ENCODE assay signal across 8 cellular contexts in the genomic region with DNA sequence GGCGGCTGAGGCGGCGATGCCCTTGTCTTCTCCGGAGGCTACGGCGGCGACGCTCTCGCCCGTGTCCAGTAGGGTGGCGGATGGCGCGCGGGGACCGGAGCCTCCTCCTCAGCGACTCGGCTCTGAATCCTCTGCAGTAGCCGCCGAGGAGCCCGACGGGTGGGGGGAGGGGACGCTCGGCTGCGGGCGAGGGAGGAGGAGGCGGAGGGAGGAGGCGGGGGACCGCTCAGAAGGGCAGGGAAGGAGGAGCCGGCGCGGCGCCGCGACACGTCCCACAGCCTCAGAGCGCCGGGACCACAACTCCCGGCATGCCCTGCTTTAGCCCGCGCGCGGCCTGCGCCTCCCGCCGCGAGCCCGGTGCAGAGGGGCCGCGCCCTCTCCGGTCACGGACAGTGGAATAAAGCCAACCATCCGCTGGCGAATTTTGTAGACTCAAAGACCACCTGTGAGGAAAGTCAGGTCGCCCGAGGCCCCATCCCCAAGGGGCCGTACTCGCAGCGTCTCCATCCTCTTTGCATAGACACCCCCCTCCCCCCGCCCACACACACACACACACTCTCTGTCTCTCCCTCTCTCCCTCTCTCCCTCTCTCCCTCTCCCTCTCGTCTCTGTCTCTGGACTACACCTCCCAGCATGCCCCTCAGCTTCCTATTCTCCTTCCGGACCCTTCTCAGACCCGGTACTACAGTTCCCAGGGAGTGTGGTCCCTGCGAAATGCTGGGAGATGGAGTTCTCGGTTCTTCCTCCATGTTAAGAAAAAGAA. TPM values are rescaled to one million over a fixed set of nuclear protein-coding genes. Genes with fewer than 3 reads are reported as not detected.
A peak's percentile ranks its signal among the peaks of the same experiment; 100 is the strongest.
DNase-seq lines count a peak whose midpoint lies in the region; ATAC-seq and TF ChIP-seq lines count a peak whose summit lies in the region.

Gene FAM168A (minus strand): TSS at position 157 of the 763 bp plus-strand sequence. CDS start 129,638 bp downstream, outside the sequence.

- H3K4me1 ChIP-seq in adipocyte (ENCODE audit: control insufficient read depth, insufficient read depth, low read length): peaks cover 10% of the 10 kb centered on the region
- H3K4me1 ChIP-seq in cardiac muscle cell (ENCODE audit: low read depth): peaks cover 14% of the 10 kb centered on the region
- peaks cover 2% of the 10 kb centered on the region for H3K4me1 ChIP-seq in parathyroid adenoma
- H3K4me1 ChIP-seq in tibial nerve: peaks cover 0 to 35% (median 14%) of the 10 kb centered on the region in 4 donors

- WGBS in tibial nerve, 2 donors: 1% methylated on average over 45 to 49 of the region's 64 CpGs

- H3K27ac ChIP-seq in cardiac muscle cell (peak within 1 kb of the TSS; percentile 33), parathyroid adenoma (peak within 1 kb of the TSS; percentile 77), tibial nerve (peak within 1 kb of the TSS; percentile 80 to 94 (median 88))

- TF ChIP-seq POLR2A in tibial nerve (IDR thresholded peaks at IDR 0.05): peak in 1 of 2 donors; percentile 74

- H3K36me3 ChIP-seq in adipocyte (ENCODE audit: control insufficient read depth, insufficient read depth, low read length, severe bottlenecking): no peaks in the 10 kb centered on the region
- no peaks in the 10 kb centered on the region for H3K36me3 ChIP-seq in cardiac muscle cell
- no peaks in the 10 kb centered on the region for H3K36me3 ChIP-seq in parathyroid adenoma (ENCODE audit: control insufficient read depth, insufficient read depth, low read length)
- H3K36me3 ChIP-seq in tibial nerve: no peaks in the 10 kb centered on the region

- H3K9me3 ChIP-seq in adipocyte (ENCODE audit: control insufficient read depth, low read length) (no peaks in the 10 kb centered on the region), cardiac muscle cell (ENCODE audit: low read depth) (no peaks in the 10 kb centered on the region), parathyroid adenoma (ENCODE audit: control insufficient read depth, low read length) (no peaks in the 10 kb centered on the region), tibial nerve (no peaks in the 10 kb centered on the region)

- peaks cover 2% of the 10 kb centered on the region for H3K79me2 ChIP-seq in parathyroid adenoma

- peak within 1 kb of the TSS; percentile 50 for H3K4me3 ChIP-seq in GM12875 (ENCODE audit: low read depth, low read length)
- peak within 1 kb of the TSS; percentile 97 for H3K4me3 ChIP-seq in adipocyte (ENCODE audit: low read length)
- H3K4me3 ChIP-seq in cardiac muscle cell: peak within 1 kb of the TSS; percentile 68
- H3K4me3 ChIP-seq in parathyroid adenoma (ENCODE audit: low read depth, low read length): peak within 1 kb of the TSS; percentile 56
- peak within 1 kb of the TSS; percentile 57 to 87 (median 78) for H3K4me3 ChIP-seq in tibial nerve

- peak; percentile 2; the same call in 1 of the 2 replicates for TF ChIP-seq CTCF in GM12875 (IDR thresholded peaks at IDR 0.05; ENCODE audit: borderline replicate concordance, insufficient read depth, low read depth, low read length)
- TF ChIP-seq CTCF in cardiac muscle cell (IDR thresholded peaks at IDR 0.05; ENCODE audit: low read depth, low read length): no peak
- TF ChIP-seq CTCF in parathyroid adenoma (IDR thresholded peaks at IDR 0.05): no peak
- TF ChIP-seq CTCF in tibial nerve (IDR thresholded peaks at IDR 0.05): peak in 3 of 5 experiments; percentile 22 to 65 (median 56)

- no peaks in the 10 kb centered on the region for H3K27me3 ChIP-seq in adipocyte (replicated peaks; ENCODE audit: control insufficient read depth, insufficient read depth, low read length)
- H3K27me3 ChIP-seq in cardiac muscle cell: no peaks in the 10 kb centered on the region
- H3K27me3 ChIP-seq in parathyroid adenoma (ENCODE audit: control insufficient read depth, insufficient read depth, low read length): no peaks in the 10 kb centered on the region
- no peaks in the 10 kb centered on the region for H3K27me3 ChIP-seq in tibial nerve

- H3K4me2 ChIP-seq in parathyroid adenoma (ENCODE audit: low read length): peak within 1 kb of the TSS; percentile 66

- peak; percentile 96 for ATAC-seq in HG02798 (IDR thresholded peaks at IDR 0.05; ENCODE audit: poor library complexity, unreplicated experiment)

- DNase-seq in NCI-H1436 (lab: John Stamatoyannopoulos, UW) (peak; percentile 96), T follicular helper cell (ENCODE audit: low read depth) (peak; percentile 90), adipocyte (ENCODE audit: low read depth) (peak; percentile 98), cardiac muscle cell (ENCODE audit: low read depth in 1 of 2, low spot score in 1 of 2) (peak; percentile 98 to 99), tibial nerve (ENCODE audit: low spot score in 2 of 2) (peak; percentile 87 to 92)

- TF ChIP-seq EP300 in tibial nerve (IDR thresholded peaks at IDR 0.05): peak in 1 of 2 donors; percentile 92

- H3K9ac ChIP-seq in adipocyte (ENCODE audit: low read length) (peak within 1 kb of the TSS; percentile 93), parathyroid adenoma (no peak within 1 kb of the TSS)

- peak within 1 kb of the TSS; percentile 96 for H2AFZ ChIP-seq in parathyroid adenoma

RNA-seq across cellular contexts. Expression of gene FAM168A, which starts in this region (rescaled TPM):
- total RNA-seq in cardiac muscle cell (32.4 and 33.0 TPM in 2 replicates), tibial nerve (10 to 100 TPM; 28.8 to 53.5 (median 30.6) TPM)
- 9.7 TPM in 2 replicates for polyA plus RNA-seq in cardiac muscle cell

Comparison
In these comparisons a context has a peak if more than half of its experiments do, and no peak if none do; other contexts are left out.
1. Peak in every context shown above with its lines: DNase-seq, ATAC-seq, H3K4me3 ChIP-seq and H3K27ac ChIP-seq.
2. CTCF ChIP-seq: peak in GM12875 (single experiment) and tibial nerve (3 of 5); none in cardiac muscle cell (single experiment) and parathyroid adenoma (single experiment).
3. H3K27ac ChIP-seq: peak in every context shown above with its lines; median percentile 88 in tibial nerve; 77 in parathyroid adenoma; 33 in cardiac muscle cell.